8 cellular contexts compared by ENCODE assay signal in genomic region chr10:49407552-49408137, GRCh38. TPM values are rescaled to one million over a fixed set of nuclear protein-coding genes. Genes with fewer than 3 reads are reported as not detected.
A peak's percentile ranks its signal among the peaks of the same experiment; 100 is the strongest.
DNase-seq lines count a peak whose midpoint lies in the region; ATAC-seq and TF ChIP-seq lines count a peak whose summit lies in the region.

No MANE protein-coding gene starts in this region.

- TF ChIP-seq EP300 in sigmoid colon (IDR thresholded peaks at IDR 0.05): no peak

- peak; percentile 50 for ATAC-seq in GM18505 (IDR thresholded peaks at IDR 0.05; ENCODE audit: unreplicated experiment)

- DNase-seq in AG04450 (ENCODE audit: low read depth, low spot score) (peak; percentile 21), MG63 (peak; percentile 80), T-helper 1 cell (peak; percentile 36 to 58 (median 50)), amniotic epithelial cell (ENCODE audit: low read depth) (peak; percentile 71), right atrium auricular region (ENCODE audit: low spot score) (peak; percentile 72), sigmoid colon (no peak), cerebellar nuclear complex (lab: John Stamatoyannopoulos, UW) (no peak)

- POLR2A ChIA-PET in AG04450 (lab: Yijun Ruan, JAX): no interaction called here

- peaks cover 0 to 12% of the 10 kb centered on the region in 2 donors for H3K4me1 ChIP-seq in right atrium auricular region
- peaks cover 0 to 7% (median 2%) of the 10 kb centered on the region in 4 donors for H3K4me1 ChIP-seq in sigmoid colon

- WGBS in sigmoid colon, 2 donors: 1 to 7% methylated on average over 2 of the region's 2 CpGs

- TF ChIP-seq CTCF in AG04450 (IDR thresholded peaks at IDR 0.05; ENCODE audit: low read depth, low read length) (peak; percentile 94), right atrium auricular region (IDR thresholded peaks at IDR 0.05) (peak; percentile 79 to 91), sigmoid colon (IDR thresholded peaks at IDR 0.05) (peak in 3 of 4 experiments; percentile 63 to 77 (median 66))

- H3K27me3 ChIP-seq in AG04450 (ENCODE audit: control insufficient read depth, insufficient read depth, low read length) (peaks cover 20% of the 10 kb centered on the region), MG63 (peaks cover 11% of the 10 kb centered on the region), right atrium auricular region (no peaks in the 10 kb centered on the region), sigmoid colon (peaks cover 0 to 36% (median 9%) of the 10 kb centered on the region in 3 donors)

- intact Hi-C loops in sigmoid colon (cut with DNase I): loop anchor here (2.0 kb wide), 1 partner anchor 111 kb away; no protein-coding TSS in a partner anchor

- H3K27ac ChIP-seq in AG04450 (ENCODE audit: low read depth, low read length): no peak overlapping the region
- H3K27ac ChIP-seq in right atrium auricular region: no peak overlapping the region
- H3K27ac ChIP-seq in sigmoid colon: no peak overlapping the region

- CTCF ChIA-PET in AG04450 (lab: Charles Lee): interaction anchor here (0.6 to 8.0 kb wide), 40 partner anchors 8 to 751 kb away, joined by 3 to 229 read pairs (median 6); partner anchors contain the start of gene ERCC6

- no peaks in the 10 kb centered on the region for H3K36me3 ChIP-seq in MG63
- no peaks in the 10 kb centered on the region for H3K36me3 ChIP-seq in right atrium auricular region
- no peaks in the 10 kb centered on the region for H3K36me3 ChIP-seq in sigmoid colon

- TF ChIP-seq POLR2A in GM18505 (IDR thresholded peaks at IDR 0.05; ENCODE audit: borderline replicate concordance, extremely low read depth, insufficient read depth, insufficient read length): no peak
- no peak for TF ChIP-seq POLR2A in sigmoid colon (IDR thresholded peaks at IDR 0.05)

- H3K9me3 ChIP-seq in AG04450 (ENCODE audit: control insufficient read depth, insufficient read depth, low read length): no peaks in the 10 kb centered on the region
- H3K9me3 ChIP-seq in MG63: no peaks in the 10 kb centered on the region
- no peaks in the 10 kb centered on the region for H3K9me3 ChIP-seq in right atrium auricular region
- no peaks in the 10 kb centered on the region for H3K9me3 ChIP-seq in sigmoid colon

- no peak overlapping the region for H3K4me3 ChIP-seq in AG04450 (ENCODE audit: low read depth, low read length)
- H3K4me3 ChIP-seq in MG63: no peak overlapping the region
- no peak overlapping the region for H3K4me3 ChIP-seq in right atrium auricular region
- H3K4me3 ChIP-seq in sigmoid colon: no peak overlapping the region

RNA-seq across cellular contexts. Expression of gene DRGX, which starts 11.8 kb away (rescaled TPM):
- polyA plus RNA-seq in AG04450 (2011; rRNA removed) (not detected in 2 replicates), sigmoid colon (under 1 TPM in 2 of 3 donors, not detected in 1; 0.23 to 0.42 TPM)
- polyA minus RNA-seq in AG04450 (2011; rRNA and poly(A)+ RNA removed): not detected in 2 replicates
- 0.07 and 0.10 TPM in 2 replicates for total RNA-seq in MG63 (2014; rRNA removed; shearing (Covaris generic); ENCODE audit: low replicate concordance)
- total RNA-seq in right atrium auricular region (not detected), sigmoid colon (not detected)

Comparison
In these comparisons a context has a peak if more than half of its experiments do, and no peak if none do; other contexts are left out.
1. DNase-seq: peak in AG04450 (single experiment), MG63 (single experiment), T-helper 1 cell (5 of 5), amniotic epithelial cell (single experiment) and right atrium auricular region (single experiment); none in sigmoid colon (single experiment) and cerebellar nuclear complex (0 of 2).
2. Peak in every context shown above with its lines, with median percentiles within 50 percentile points of each other: CTCF ChIP-seq.